1 cellular context compared by ENCODE assay signal in genomic region chr20:17680128-17680835, GRCh38.
TF ChIP-seq lines count a peak whose summit lies in the region.

No MANE protein-coding gene starts in this region.

TF ChIP-seq in HEK293, 187 proteins besides CTCF, POLR2A, EP300 and RAD21 (continued from another document):
- TF ChIP-seq PATZ1 (tag by site-specific recombination; IDR thresholded peaks at IDR 0.05), result no peak
- peak; percentile 44; the same call in 1 of the 2 replicates for TF ChIP-seq ZNF335 (tag by site-specific recombination; conservative IDR thresholded peaks at IDR 0.05)
- TF ChIP-seq GLI4 (tag by site-specific recombination; IDR thresholded peaks at IDR 0.05), result no peak
- TF ChIP-seq ZFHX2 (tag by site-specific recombination; conservative IDR thresholded peaks at IDR 0.05), result peak; percentile 76
- TF ChIP-seq ZNF561 (tag by site-specific recombination; IDR thresholded peaks at IDR 0.05; ENCODE audit: borderline replicate concordance), result no peak
- TF ChIP-seq ZNF629 (tag by site-specific recombination; IDR thresholded peaks at IDR 0.05), result peak; percentile 7; the same call in 1 of the 2 replicates
- peak; percentile 46; the same call in 1 of the 2 replicates for TF ChIP-seq PRDM10 (tag by site-specific recombination; IDR thresholded peaks at IDR 0.05)
- peak; percentile 88 for TF ChIP-seq SCRT2 (tag by site-specific recombination; IDR thresholded peaks at IDR 0.05)
- TF ChIP-seq INSM2 (tag by site-specific recombination; IDR thresholded peaks at IDR 0.05), result no peak
- TF ChIP-seq ZNF148 (tag by site-specific recombination; IDR thresholded peaks at IDR 0.05; ENCODE audit: borderline replicate concordance), result no peak
